In the genomic region with DNA sequence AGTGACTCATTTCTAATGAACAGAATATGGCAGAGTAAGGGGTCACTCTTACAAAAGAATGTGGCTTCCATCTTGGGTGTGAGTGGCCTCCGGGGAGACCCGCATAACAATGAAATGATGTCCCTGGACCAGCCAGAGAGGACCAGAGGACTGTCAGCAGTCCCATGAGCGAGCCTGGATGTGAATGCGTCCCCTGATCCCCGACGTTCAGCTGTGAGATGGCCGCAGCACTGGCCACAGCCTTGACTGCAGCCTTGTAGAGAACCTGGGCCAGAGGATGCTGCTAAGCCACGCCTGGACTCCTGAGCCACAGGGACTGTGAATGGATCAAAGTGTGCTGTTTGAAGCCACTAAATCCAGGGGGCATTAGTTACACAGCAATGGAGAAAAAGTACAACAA, we compare ENCODE assay signal across 1 cellular context.
TF ChIP-seq lines count a peak whose summit lies in the region.

No MANE protein-coding gene starts in this region.

TF ChIP-seq in GM23338, 12 proteins besides CTCF, POLR2A, EP300 and RAD21 (continued from another document):
- TF ChIP-seq, protein P1, sequence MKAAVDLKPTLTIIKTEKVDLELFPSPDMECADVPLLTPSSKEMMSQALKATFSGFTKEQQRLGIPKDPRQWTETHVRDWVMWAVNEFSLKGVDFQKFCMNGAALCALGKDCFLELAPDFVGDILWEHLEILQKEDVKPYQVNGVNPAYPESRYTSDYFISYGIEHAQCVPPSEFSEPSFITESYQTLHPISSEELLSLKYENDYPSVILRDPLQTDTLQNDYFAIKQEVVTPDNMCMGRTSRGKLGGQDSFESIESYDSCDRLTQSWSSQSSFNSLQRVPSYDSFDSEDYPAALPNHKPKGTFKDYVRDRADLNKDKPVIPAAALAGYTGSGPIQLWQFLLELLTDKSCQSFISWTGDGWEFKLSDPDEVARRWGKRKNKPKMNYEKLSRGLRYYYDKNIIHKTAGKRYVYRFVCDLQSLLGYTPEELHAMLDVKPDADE (IDR thresholded peaks at IDR 0.05): no peak
- TF ChIP-seq STAT1 (IDR thresholded peaks at IDR 0.05; ENCODE audit: unreplicated experiment) (no peak), CREB1 (CRISPR knock-in tag; IDR thresholded peaks at IDR 0.05; ENCODE audit: low read depth) (no peak), EZH2phosphoT487 (IDR thresholded peaks at IDR 0.05; ENCODE audit: unreplicated experiment) (no peak), POLR2AphosphoS5 (IDR thresholded peaks at IDR 0.05; ENCODE audit: low read depth) (no peak), NANOG (IDR thresholded peaks at IDR 0.05; ENCODE audit: borderline replicate concordance) (no peak), ZNF114 (CRISPR knock-in tag; IDR thresholded peaks at IDR 0.05) (no peak), ZNF331 (CRISPR knock-in tag; IDR thresholded peaks at IDR 0.05; ENCODE audit: low read depth) (no peak)
- TF ChIP-seq, protein P2, sequence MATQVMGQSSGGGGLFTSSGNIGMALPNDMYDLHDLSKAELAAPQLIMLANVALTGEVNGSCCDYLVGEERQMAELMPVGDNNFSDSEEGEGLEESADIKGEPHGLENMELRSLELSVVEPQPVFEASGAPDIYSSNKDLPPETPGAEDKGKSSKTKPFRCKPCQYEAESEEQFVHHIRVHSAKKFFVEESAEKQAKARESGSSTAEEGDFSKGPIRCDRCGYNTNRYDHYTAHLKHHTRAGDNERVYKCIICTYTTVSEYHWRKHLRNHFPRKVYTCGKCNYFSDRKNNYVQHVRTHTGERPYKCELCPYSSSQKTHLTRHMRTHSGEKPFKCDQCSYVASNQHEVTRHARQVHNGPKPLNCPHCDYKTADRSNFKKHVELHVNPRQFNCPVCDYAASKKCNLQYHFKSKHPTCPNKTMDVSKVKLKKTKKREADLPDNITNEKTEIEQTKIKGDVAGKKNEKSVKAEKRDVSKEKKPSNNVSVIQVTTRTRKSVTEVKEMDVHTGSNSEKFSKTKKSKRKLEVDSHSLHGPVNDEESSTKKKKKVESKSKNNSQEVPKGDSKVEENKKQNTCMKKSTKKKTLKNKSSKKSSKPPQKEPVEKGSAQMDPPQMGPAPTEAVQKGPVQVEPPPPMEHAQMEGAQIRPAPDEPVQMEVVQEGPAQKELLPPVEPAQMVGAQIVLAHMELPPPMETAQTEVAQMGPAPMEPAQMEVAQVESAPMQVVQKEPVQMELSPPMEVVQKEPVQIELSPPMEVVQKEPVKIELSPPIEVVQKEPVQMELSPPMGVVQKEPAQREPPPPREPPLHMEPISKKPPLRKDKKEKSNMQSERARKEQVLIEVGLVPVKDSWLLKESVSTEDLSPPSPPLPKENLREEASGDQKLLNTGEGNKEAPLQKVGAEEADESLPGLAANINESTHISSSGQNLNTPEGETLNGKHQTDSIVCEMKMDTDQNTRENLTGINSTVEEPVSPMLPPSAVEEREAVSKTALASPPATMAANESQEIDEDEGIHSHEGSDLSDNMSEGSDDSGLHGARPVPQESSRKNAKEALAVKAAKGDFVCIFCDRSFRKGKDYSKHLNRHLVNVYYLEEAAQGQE (IDR thresholded peaks at IDR 0.05; ENCODE audit: unreplicated experiment): no peak
